Comparison of ENCODE assay signal across 8 cellular contexts in genomic region chrX:120560842-120561633, GRCh38. TPM values are rescaled to one million over a fixed set of nuclear protein-coding genes. Genes with fewer than 3 reads are reported as not detected.
DNase-seq lines count a peak whose midpoint lies in the region; ATAC-seq and TF ChIP-seq lines count a peak whose summit lies in the region.

TSS of gene CUL4B (minus strand) at chrX:120560962. CDS start at chrX:120560638, 324 bp downstream.

- no peaks in the 10 kb centered on the region for H3K36me3 ChIP-seq in kidney epithelial cell (ENCODE audit: control insufficient read depth, insufficient read depth, low read length)

- peak; percentile 47 for TF ChIP-seq POLR2A in GM19099 (IDR thresholded peaks at IDR 0.05; ENCODE audit: extremely low read depth, insufficient read length, low read depth)

- H3K27me3 ChIP-seq in kidney epithelial cell (ENCODE audit: control insufficient read depth, insufficient read depth, low read length): no peaks in the 10 kb centered on the region

- peak; percentile 89 for ATAC-seq in HG03432 (IDR thresholded peaks at IDR 0.05; ENCODE audit: unreplicated experiment)

- TF ChIP-seq CTCF in kidney epithelial cell (IDR thresholded peaks at IDR 0.05; ENCODE audit: insufficient read depth, low read length, poor library complexity, severe bottlenecking): no peak

- DNase-seq in AG20443 (ENCODE audit: low spot score) (peak; percentile 86), NCI-H510A (lab: John Stamatoyannopoulos, UW) (peak; percentile 91), cerebellum (ENCODE audit: low spot score) (peak; percentile 89), kidney epithelial cell (ENCODE audit: low read depth) (peak; percentile 57)
- peak; percentile 74 to 84 for DNase-seq in activated CD4-positive, alpha-beta T cell treated with anti-CD3 and anti-CD28 coated beads for 24 hours (ENCODE audit: low read depth in 2 of 2)
- peak; percentile 90 for DNase-seq in stimulated activated CD4-positive, alpha-beta T cell treated with anti-CD3 and anti-CD28 coated beads, Interleukin-15, amount 100 ng/mL, for 24 hours

- peak within 1 kb of the TSS; percentile 72 for H3K4me3 ChIP-seq in kidney epithelial cell (ENCODE audit: low read depth, low read length)

RNA-seq across cellular contexts. Expression of gene CUL4B, which starts in this region (rescaled TPM):
- total RNA-seq in cerebellum (50.6 TPM), kidney epithelial cell (33.4 and 34.2 TPM in 2 replicates)

Comparison
In these comparisons a context has a peak if more than half of its experiments do, and no peak if none do; other contexts are left out.
1. Peak in every context shown above with its lines: DNase-seq, ATAC-seq and H3K4me3 ChIP-seq.